ENCODE assay signal across 1 cellular context in the genomic region with DNA sequence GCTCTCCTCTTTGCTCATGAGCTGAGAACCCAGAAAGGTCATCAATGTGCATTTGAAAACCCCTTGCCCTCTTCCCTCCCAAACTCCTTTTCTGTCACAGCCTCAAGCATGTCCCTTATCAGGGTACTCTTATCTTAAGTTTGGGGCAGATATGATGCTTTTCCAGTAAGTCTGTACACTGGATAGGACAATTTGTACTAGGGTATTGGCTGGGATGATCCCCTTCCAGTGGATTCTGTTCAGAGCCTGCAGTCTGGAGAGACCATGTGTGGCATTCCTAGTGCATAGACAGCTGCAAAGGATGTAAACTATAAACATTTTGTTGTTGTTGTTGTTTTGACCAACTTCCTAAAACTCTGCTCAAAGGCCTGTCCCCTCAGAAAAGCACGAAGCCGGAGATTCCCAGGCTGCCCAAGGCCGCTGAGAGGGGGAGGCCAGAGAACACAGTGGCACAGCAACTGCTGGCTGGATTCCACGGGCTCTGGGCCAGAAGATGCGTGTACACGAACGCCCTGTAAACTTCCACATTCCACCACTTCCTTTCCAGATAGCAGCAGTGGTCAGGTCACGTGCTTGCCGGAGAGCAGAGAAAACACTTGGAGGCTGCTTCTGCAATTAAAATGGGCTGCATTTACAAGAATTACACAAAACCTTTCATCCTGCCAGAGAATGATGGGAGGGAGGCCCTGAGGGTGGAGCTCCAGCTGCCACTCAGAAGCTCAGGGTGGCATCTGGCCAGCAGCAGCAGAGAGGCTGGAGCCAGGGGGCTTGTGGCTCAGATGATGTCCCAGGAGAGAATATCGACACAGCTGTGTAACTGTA.
TF ChIP-seq lines count a peak whose summit lies in the region.

No MANE protein-coding gene starts in this region.

TF ChIP-seq in HepG2, 621 proteins besides CTCF, POLR2A, EP300 and RAD21 (continued from another document and continues in another):
- TF ChIP-seq BHLHE40 (IDR thresholded peaks at IDR 0.05; ENCODE audit: low read length) (peak; percentile 75), ZNF614 (CRISPR knock-in tag; IDR thresholded peaks at IDR 0.05; ENCODE audit: borderline replicate concordance) (no peak), REL (CRISPR knock-in tag; conservative IDR thresholded peaks at IDR 0.05) (no peak), ZNF468 (CRISPR knock-in tag; IDR thresholded peaks at IDR 0.05) (no peak), GABPA (IDR thresholded peaks at IDR 0.05; ENCODE audit: low read depth, low read length) (no peak), GABPA (CRISPR knock-in tag; IDR thresholded peaks at IDR 0.05; ENCODE audit: low read depth) (0 out of 2 replicates have a peak, but pooled peaks have one; percentile 26), ZNF775 (CRISPR knock-in tag; IDR thresholded peaks at IDR 0.05; ENCODE audit: borderline replicate concordance) (no peak), ZNF484 (CRISPR knock-in tag; IDR thresholded peaks at IDR 0.05; ENCODE audit: borderline replicate concordance, low read depth) (no peak), MAF1 (CRISPR knock-in tag; IDR thresholded peaks at IDR 0.05; ENCODE audit: borderline replicate concordance) (no peak), ETV5 (CRISPR knock-in tag; IDR thresholded peaks at IDR 0.05; ENCODE audit: borderline replicate concordance) (peak; percentile 26; the same call in 1 of the 2 replicates), AHR (CRISPR knock-in tag; IDR thresholded peaks at IDR 0.05) (no peak), FOSL2 (CRISPR knock-in tag; IDR thresholded peaks at IDR 0.05) (no peak), TCF7 (IDR thresholded peaks at IDR 0.05; ENCODE audit: low read depth) (no peak), ZNF101 (CRISPR knock-in tag; IDR thresholded peaks at IDR 0.05; ENCODE audit: borderline replicate concordance, low read depth) (no peak), KLF11 (CRISPR knock-in tag; IDR thresholded peaks at IDR 0.05) (no peak), PCBP1 (IDR thresholded peaks at IDR 0.05; ENCODE audit: borderline replicate concordance, low read depth, low read length) (no peak), ZNF740 (CRISPR knock-in tag; IDR thresholded peaks at IDR 0.05) (no peak), ZNF891 (CRISPR knock-in tag; IDR thresholded peaks at IDR 0.05) (no peak), FOXP1 (IDR thresholded peaks at IDR 0.05) (no peak), FOXP1 (CRISPR knock-in tag; IDR thresholded peaks at IDR 0.05) (peak; percentile 33; the same call in 1 of the 2 replicates), ELF1 (CRISPR knock-in tag; IDR thresholded peaks at IDR 0.05) (0 out of 2 replicates have a peak, but pooled peaks have one; percentile 11), TAF1 (CRISPR knock-in tag; IDR thresholded peaks at IDR 0.05) (no peak), CCDC6 (CRISPR knock-in tag; IDR thresholded peaks at IDR 0.05) (no peak), CREB1 (IDR thresholded peaks at IDR 0.05) (no peak), CREB1 (CRISPR knock-in tag; IDR thresholded peaks at IDR 0.05) (no peak), MZF1 (CRISPR knock-in tag; IDR thresholded peaks at IDR 0.05; ENCODE audit: borderline replicate concordance) (no peak), RBM22 (optimal IDR thresholded peaks at IDR 0.05; ENCODE audit: low read length) (no peak), TRAFD1 (CRISPR knock-in tag; IDR thresholded peaks at IDR 0.05; ENCODE audit: borderline replicate concordance) (no peak), GATAD2A (CRISPR knock-in tag; IDR thresholded peaks at IDR 0.05) (0 out of 2 replicates have a peak, but pooled peaks have one; percentile 32), ZFP41 (CRISPR knock-in tag; IDR thresholded peaks at IDR 0.05; ENCODE audit: borderline replicate concordance) (no peak)
- TF ChIP-seq, protein P1, sequence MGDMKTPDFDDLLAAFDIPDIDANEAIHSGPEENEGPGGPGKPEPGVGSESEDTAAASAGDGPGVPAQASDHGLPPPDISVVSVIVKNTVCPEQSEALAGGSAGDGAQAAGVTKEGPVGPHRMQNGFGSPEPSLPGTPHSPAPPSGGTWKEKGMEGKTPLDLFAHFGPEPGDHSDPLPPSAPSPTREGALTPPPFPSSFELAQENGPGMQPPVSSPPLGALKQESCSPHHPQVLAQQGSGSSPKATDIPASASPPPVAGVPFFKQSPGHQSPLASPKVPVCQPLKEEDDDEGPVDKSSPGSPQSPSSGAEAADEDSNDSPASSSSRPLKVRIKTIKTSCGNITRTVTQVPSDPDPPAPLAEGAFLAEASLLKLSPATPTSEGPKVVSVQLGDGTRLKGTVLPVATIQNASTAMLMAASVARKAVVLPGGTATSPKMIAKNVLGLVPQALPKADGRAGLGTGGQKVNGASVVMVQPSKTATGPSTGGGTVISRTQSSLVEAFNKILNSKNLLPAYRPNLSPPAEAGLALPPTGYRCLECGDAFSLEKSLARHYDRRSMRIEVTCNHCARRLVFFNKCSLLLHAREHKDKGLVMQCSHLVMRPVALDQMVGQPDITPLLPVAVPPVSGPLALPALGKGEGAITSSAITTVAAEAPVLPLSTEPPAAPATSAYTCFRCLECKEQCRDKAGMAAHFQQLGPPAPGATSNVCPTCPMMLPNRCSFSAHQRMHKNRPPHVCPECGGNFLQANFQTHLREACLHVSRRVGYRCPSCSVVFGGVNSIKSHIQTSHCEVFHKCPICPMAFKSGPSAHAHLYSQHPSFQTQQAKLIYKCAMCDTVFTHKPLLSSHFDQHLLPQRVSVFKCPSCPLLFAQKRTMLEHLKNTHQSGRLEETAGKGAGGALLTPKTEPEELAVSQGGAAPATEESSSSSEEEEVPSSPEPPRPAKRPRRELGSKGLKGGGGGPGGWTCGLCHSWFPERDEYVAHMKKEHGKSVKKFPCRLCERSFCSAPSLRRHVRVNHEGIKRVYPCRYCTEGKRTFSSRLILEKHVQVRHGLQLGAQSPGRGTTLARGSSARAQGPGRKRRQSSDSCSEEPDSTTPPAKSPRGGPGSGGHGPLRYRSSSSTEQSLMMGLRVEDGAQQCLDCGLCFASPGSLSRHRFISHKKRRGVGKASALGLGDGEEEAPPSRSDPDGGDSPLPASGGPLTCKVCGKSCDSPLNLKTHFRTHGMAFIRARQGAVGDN (CRISPR knock-in tag; IDR thresholded peaks at IDR 0.05) = no peak
- TF ChIP-seq, protein P2, sequence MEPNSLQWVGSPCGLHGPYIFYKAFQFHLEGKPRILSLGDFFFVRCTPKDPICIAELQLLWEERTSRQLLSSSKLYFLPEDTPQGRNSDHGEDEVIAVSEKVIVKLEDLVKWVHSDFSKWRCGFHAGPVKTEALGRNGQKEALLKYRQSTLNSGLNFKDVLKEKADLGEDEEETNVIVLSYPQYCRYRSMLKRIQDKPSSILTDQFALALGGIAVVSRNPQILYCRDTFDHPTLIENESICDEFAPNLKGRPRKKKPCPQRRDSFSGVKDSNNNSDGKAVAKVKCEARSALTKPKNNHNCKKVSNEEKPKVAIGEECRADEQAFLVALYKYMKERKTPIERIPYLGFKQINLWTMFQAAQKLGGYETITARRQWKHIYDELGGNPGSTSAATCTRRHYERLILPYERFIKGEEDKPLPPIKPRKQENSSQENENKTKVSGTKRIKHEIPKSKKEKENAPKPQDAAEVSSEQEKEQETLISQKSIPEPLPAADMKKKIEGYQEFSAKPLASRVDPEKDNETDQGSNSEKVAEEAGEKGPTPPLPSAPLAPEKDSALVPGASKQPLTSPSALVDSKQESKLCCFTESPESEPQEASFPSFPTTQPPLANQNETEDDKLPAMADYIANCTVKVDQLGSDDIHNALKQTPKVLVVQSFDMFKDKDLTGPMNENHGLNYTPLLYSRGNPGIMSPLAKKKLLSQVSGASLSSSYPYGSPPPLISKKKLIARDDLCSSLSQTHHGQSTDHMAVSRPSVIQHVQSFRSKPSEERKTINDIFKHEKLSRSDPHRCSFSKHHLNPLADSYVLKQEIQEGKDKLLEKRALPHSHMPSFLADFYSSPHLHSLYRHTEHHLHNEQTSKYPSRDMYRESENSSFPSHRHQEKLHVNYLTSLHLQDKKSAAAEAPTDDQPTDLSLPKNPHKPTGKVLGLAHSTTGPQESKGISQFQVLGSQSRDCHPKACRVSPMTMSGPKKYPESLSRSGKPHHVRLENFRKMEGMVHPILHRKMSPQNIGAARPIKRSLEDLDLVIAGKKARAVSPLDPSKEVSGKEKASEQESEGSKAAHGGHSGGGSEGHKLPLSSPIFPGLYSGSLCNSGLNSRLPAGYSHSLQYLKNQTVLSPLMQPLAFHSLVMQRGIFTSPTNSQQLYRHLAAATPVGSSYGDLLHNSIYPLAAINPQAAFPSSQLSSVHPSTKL (CRISPR knock-in tag; IDR thresholded peaks at IDR 0.05) = peak; percentile 36; the same call in 1 of the 2 replicates
- TF ChIP-seq, protein P3, sequence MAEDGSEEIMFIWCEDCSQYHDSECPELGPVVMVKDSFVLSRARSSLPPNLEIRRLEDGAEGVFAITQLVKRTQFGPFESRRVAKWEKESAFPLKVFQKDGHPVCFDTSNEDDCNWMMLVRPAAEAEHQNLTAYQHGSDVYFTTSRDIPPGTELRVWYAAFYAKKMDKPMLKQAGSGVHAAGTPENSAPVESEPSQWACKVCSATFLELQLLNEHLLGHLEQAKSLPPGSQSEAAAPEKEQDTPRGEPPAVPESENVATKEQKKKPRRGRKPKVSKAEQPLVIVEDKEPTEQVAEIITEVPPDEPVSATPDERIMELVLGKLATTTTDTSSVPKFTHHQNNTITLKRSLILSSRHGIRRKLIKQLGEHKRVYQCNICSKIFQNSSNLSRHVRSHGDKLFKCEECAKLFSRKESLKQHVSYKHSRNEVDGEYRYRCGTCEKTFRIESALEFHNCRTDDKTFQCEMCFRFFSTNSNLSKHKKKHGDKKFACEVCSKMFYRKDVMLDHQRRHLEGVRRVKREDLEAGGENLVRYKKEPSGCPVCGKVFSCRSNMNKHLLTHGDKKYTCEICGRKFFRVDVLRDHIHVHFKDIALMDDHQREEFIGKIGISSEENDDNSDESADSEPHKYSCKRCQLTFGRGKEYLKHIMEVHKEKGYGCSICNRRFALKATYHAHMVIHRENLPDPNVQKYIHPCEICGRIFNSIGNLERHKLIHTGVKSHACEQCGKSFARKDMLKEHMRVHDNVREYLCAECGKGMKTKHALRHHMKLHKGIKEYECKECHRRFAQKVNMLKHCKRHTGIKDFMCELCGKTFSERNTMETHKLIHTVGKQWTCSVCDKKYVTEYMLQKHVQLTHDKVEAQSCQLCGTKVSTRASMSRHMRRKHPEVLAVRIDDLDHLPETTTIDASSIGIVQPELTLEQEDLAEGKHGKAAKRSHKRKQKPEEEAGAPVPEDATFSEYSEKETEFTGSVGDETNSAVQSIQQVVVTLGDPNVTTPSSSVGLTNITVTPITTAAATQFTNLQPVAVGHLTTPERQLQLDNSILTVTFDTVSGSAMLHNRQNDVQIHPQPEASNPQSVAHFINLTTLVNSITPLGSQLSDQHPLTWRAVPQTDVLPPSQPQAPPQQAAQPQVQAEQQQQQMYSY (CRISPR knock-in tag; IDR thresholded peaks at IDR 0.05) = no peak
- TF ChIP-seq, protein P4, sequence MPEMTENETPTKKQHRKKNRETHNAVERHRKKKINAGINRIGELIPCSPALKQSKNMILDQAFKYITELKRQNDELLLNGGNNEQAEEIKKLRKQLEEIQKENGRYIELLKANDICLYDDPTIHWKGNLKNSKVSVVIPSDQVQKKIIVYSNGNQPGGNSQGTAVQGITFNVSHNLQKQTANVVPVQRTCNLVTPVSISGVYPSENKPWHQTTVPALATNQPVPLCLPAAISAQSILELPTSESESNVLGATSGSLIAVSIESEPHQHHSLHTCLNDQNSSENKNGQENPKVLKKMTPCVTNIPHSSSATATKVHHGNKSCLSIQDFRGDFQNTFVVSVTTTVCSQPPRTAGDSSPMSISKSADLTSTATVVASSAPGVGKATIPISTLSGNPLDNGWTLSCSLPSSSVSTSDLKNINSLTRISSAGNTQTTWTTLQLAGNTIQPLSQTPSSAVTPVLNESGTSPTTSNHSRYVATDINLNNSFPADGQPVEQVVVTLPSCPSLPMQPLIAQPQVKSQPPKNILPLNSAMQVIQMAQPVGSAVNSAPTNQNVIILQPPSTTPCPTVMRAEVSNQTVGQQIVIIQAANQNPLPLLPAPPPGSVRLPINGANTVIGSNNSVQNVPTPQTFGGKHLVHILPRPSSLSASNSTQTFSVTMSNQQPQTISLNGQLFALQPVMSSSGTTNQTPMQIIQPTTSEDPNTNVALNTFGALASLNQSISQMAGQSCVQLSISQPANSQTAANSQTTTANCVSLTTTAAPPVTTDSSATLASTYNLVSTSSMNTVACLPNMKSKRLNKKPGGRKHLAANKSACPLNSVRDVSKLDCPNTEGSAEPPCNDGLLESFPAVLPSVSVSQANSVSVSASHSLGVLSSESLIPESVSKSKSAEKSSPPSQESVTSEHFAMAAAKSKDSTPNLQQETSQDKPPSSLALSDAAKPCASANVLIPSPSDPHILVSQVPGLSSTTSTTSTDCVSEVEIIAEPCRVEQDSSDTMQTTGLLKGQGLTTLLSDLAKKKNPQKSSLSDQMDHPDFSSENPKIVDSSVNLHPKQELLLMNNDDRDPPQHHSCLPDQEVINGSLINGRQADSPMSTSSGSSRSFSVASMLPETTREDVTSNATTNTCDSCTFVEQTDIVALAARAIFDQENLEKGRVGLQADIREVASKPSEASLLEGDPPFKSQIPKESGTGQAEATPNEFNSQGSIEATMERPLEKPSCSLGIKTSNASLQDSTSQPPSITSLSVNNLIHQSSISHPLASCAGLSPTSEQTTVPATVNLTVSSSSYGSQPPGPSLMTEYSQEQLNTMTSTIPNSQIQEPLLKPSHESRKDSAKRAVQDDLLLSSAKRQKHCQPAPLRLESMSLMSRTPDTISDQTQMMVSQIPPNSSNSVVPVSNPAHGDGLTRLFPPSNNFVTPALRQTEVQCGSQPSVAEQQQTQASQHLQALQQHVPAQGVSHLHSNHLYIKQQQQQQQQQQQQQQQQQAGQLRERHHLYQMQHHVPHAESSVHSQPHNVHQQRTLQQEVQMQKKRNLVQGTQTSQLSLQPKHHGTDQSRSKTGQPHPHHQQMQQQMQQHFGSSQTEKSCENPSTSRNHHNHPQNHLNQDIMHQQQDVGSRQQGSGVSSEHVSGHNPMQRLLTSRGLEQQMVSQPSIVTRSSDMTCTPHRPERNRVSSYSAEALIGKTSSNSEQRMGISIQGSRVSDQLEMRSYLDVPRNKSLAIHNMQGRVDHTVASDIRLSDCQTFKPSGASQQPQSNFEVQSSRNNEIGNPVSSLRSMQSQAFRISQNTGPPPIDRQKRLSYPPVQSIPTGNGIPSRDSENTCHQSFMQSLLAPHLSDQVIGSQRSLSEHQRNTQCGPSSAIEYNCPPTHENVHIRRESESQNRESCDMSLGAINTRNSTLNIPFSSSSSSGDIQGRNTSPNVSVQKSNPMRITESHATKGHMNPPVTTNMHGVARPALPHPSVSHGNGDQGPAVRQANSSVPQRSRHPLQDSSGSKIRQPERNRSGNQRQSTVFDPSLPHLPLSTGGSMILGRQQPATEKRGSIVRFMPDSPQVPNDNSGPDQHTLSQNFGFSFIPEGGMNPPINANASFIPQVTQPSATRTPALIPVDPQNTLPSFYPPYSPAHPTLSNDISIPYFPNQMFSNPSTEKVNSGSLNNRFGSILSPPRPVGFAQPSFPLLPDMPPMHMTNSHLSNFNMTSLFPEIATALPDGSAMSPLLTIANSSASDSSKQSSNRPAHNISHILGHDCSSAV (CRISPR knock-in tag; IDR thresholded peaks at IDR 0.05; ENCODE audit: borderline replicate concordance) = no peak
